Comparison of ENCODE assay signal across 8 cellular contexts in genomic region chr9:35490155-35490909, GRCh38. TPM values are rescaled to one million over a fixed set of nuclear protein-coding genes. Genes with fewer than 3 reads are reported as not detected.
DNase-seq lines count a peak whose midpoint lies in the region; ATAC-seq and TF ChIP-seq lines count a peak whose summit lies in the region.

No MANE protein-coding gene starts in this region.

- H3K36me3 ChIP-seq in SK-N-MC (ENCODE audit: insufficient read depth, low read length) = peaks cover 2% of the 10 kb centered on the region
- H3K36me3 ChIP-seq in esophagus muscularis mucosa = no peaks in the 10 kb centered on the region

- H3K9me3 Mint-ChIP-seq in naive thymus-derived CD8-positive, alpha-beta T cell = no peaks in the 10 kb centered on the region

- no peak for TF ChIP-seq POLR2A in esophagus muscularis mucosa (IDR thresholded peaks at IDR 0.05; ENCODE audit: low read depth)

- H3K4me1 Mint-ChIP-seq in naive thymus-derived CD8-positive, alpha-beta T cell = peaks cover 15 to 27% (median 22%) of the 10 kb centered on the region in 4 donors

- H3K27ac ChIP-seq in SK-N-MC (peak overlapping the region; percentile 89), esophagus muscularis mucosa (replicated peaks in 1 of 4) (peak overlapping the region; percentile 97 to 99 (median 98))

- peak overlapping the region in 4 of 10 donors; percentile 14 to 37 (median 26) for H3K27ac Mint-ChIP-seq in naive thymus-derived CD8-positive, alpha-beta T cell

- H3K27me3 Mint-ChIP-seq in naive thymus-derived CD8-positive, alpha-beta T cell = peaks cover 0 to 20% (median 15%) of the 10 kb centered on the region in 5 donors

- H3K4me1 ChIP-seq in esophagus muscularis mucosa = peaks cover 24 to 42% (median 33%) of the 10 kb centered on the region in 4 donors

- no peak for TF ChIP-seq CTCF in esophagus muscularis mucosa (IDR thresholded peaks at IDR 0.05)

- H3K4me3 Mint-ChIP-seq in naive thymus-derived CD8-positive, alpha-beta T cell = peak overlapping the region; percentile 76 to 89 (median 82)

- in situ Hi-C loops in ACHN (cut with HindIII; ENCODE audit: low pct_ligation_motif_present, low pct_unique_long_range_greater_than_20kb, low sequenced_read_pairs) = no loop called here

- peak; percentile 9 for DNase-seq in activated CD4-positive, alpha-beta T cell treated with anti-CD3 and anti-CD28 coated beads for 48 hours
- no peak for DNase-seq in activated CD4-positive, alpha-beta T cell treated with anti-CD3 and anti-CD28 coated beads for 1 hour
- no peak for DNase-seq in SK-N-MC (ENCODE audit: low read depth, low spot score)
- peak; percentile 92 for DNase-seq in esophagus muscularis mucosa (ENCODE audit: extremely low spot score)
- DNase-seq in naive thymus-derived CD8-positive, alpha-beta T cell = peak in 1 of 10 donors; percentile 61
- no peak for DNase-seq in ACHN

- peak overlapping the region; percentile 69 for H3K9ac ChIP-seq in SK-N-MC (ENCODE audit: insufficient read length)

- POLR2A ChIA-PET in naive thymus-derived CD8-positive, alpha-beta T cell (lab: Charles Lee) = interaction anchor here (1.2 kb wide), 1 partner anchor 115 kb away, joined by 3 read pairs; the partner anchor contains the start of gene TESK1

- no peak for TF ChIP-seq EP300 in esophagus muscularis mucosa (IDR thresholded peaks at IDR 0.05)

- H3K36me3 Mint-ChIP-seq in naive thymus-derived CD8-positive, alpha-beta T cell = no peaks in the 10 kb centered on the region

- no peak for ATAC-seq in naive thymus-derived CD8-positive, alpha-beta T cell
- ATAC-seq in HG02610 (IDR thresholded peaks at IDR 0.05; ENCODE audit: unreplicated experiment) = no peak
- no peak for ATAC-seq in GM21786 (IDR thresholded peaks at IDR 0.05; ENCODE audit: unreplicated experiment)

- no peaks in the 10 kb centered on the region for H3K27me3 ChIP-seq in esophagus muscularis mucosa

- peak overlapping the region; percentile 91 for H3K4me3 ChIP-seq in SK-N-MC
- peak overlapping the region; percentile 72 to 94 (median 86) for H3K4me3 ChIP-seq in esophagus muscularis mucosa

- intact Hi-C loops in esophagus muscularis mucosa (cut with DNase I) = no loop called here

- no peaks in the 10 kb centered on the region for H3K9me3 ChIP-seq in SK-N-MC (ENCODE audit: low read depth, low read length)
- H3K9me3 ChIP-seq in esophagus muscularis mucosa = no peaks in the 10 kb centered on the region

- WGBS in esophagus muscularis mucosa = 12% methylated on average over 37 of the region's 44 CpGs

RNA-seq across cellular contexts. Expression of gene RUSC2, which starts 0.4 kb away (rescaled TPM):
- total RNA-seq in esophagus muscularis mucosa = 10 to 100 TPM; 48.0 to 91.2 (median 73.8) TPM
- total RNA-seq in naive thymus-derived CD8-positive, alpha-beta T cell = 1 to 10 TPM in 1 of 2 experiments, under 1 TPM in 1; 0.86 to 1.5 TPM
- polyA plus RNA-seq in naive thymus-derived CD8-positive, alpha-beta T cell = under 1 TPM in 1 of 3 donors, not detected in 2; 0.05 TPM

Comparison
In these comparisons a context has a peak if more than half of its experiments do, and no peak if none do; other contexts are left out.
1. DNase-seq: peak in activated CD4-positive, alpha-beta T cell treated with anti-CD3 and anti-CD28 coated beads for 48 hours (single experiment) and esophagus muscularis mucosa (single experiment); none in activated CD4-positive, alpha-beta T cell treated with anti-CD3 and anti-CD28 coated beads for 1 hour (single experiment), SK-N-MC (single experiment) and ACHN (single experiment).
2. RNA of gene RUSC2, which starts 0.4 kb away (total RNA-seq): 48.0 to 91.2 TPM in esophagus muscularis mucosa; 0.86 to 1.5 TPM in naive thymus-derived CD8-positive, alpha-beta T cell; every median in the first group is over 10 times any median in the second.